In genomic region chr3:16633948-16634347, GRCh38 we compare ENCODE assay signal across 30 cellular contexts. TPM values are rescaled to one million over a fixed set of nuclear protein-coding genes. Genes with fewer than 3 reads are reported as not detected.
DNase-seq lines count a peak whose midpoint lies in the region; ATAC-seq lines count a peak whose summit lies in the region.
"Had no signal": no experiment of that assay in that cellular context is flagged by ENCODE, and none has a peak within 500 bp of the region (broad histone marks: within the 10 kb centered on the region; RNA-seq: fewer than 3 reads in every experiment).

No MANE protein-coding gene starts in this region.

- H3K27ac Mint-ChIP-seq in activated T-helper 1 cell treated with anti-CD3 and anti-CD28 coated beads, Interleukin-12 subunit alpha, Interleukin-12 subunit beta, Interleukin-2, Interleukin-4 antibody, amounts not matched to agents 30 ng/mL and 10 ng/mL and 1 ng/mL, durations not matched to agents 14 hours and 24 hours and 36 hours, result no peak overlapping the region
- no peak overlapping the region for H3K27ac Mint-ChIP-seq in CD8-positive, alpha-beta memory T cell
- H3K27ac Mint-ChIP-seq: activated B cell treated with CpG ODN at 0.5 μM for 24 hours; activated CD4-positive, alpha-beta memory T cell treated with anti-CD3 and anti-CD28 coated beads for 36 hours; activated naive CD8-positive, alpha-beta T cell treated with anti-CD3 and anti-CD28 coated beads, Interleukin-2, amount 50 U/mL, for 24 hours; CD14-positive monocyte had no signal

- CTCF ChIA-PET in CD8-positive, alpha-beta memory T cell (lab: Charles Lee), result no interaction called here

- no peaks in the 10 kb centered on the region for H3K4me1 ChIP-seq in right cardiac atrium (ENCODE audit: control insufficient read depth, insufficient read depth, low read length)
- H3K4me1 ChIP-seq in CD8-positive, alpha-beta memory T cell (ENCODE audit: insufficient read depth, low read length), result no peaks in the 10 kb centered on the region
- H3K4me1 ChIP-seq: spleen had no signal

- DNase-seq in NOMO-1 (lab: John Stamatoyannopoulos, UW; ENCODE audit: unreplicated experiment in 2 of 2) (peak; percentile 38 to 42), pons (ENCODE audit: low spot score) (peak; percentile 7), right cardiac atrium (no peak)
- no peak for DNase-seq in activated T-helper 1 cell treated with anti-CD3 and anti-CD28 coated beads, Interleukin-12 subunit alpha, Interleukin-12 subunit beta, Interleukin-2, Interleukin-4 antibody, amounts not matched to agents 30 ng/mL and 10 ng/mL and 1 ng/mL, durations not matched to agents 14 hours and 24 hours and 36 hours (ENCODE audit: low spot score)
- no peak for DNase-seq in CD8-positive, alpha-beta memory T cell
- DNase-seq: activated B cell treated with CpG ODN at 0.5 μM for 24 hours; activated CD4-positive, alpha-beta memory T cell treated with anti-CD3 and anti-CD28 coated beads for 36 hours; activated CD8-positive, alpha-beta memory T cell treated with anti-CD3 and anti-CD28 coated beads, Interleukin-2, amount 50 U/mL, for 48 hours; activated effector memory CD4-positive, alpha-beta T cell treated with Interleukin-2 at 50 U/mL for 16 hours; activated naive CD8-positive, alpha-beta T cell treated with anti-CD3 and anti-CD28 coated beads, Interleukin-2, amount 50 U/mL, for 24 hours; GM23248; islet precursor cell; Karpas-422; left ventricle myocardium superior; midbrain; naive thymus-derived CD8-positive, alpha-beta T cell; NCI-H1092; NCI-H187 treated with DMSO at 0.1 percent for 48 hours; NCI-H69; ovary; spleen; stimulated activated CD4-positive, alpha-beta T cell treated with anti-CD3 and anti-CD28 coated beads, Interleukin-2, amount 100 ng/mL, for 48 hours; stimulated activated naive CD4-positive, alpha-beta T cell; T-helper 9 cell had no signal

- peaks cover 13% of the 10 kb centered on the region for H3K27me3 Mint-ChIP-seq in activated T-helper 1 cell treated with anti-CD3 and anti-CD28 coated beads, Interleukin-12 subunit alpha, Interleukin-12 subunit beta, Interleukin-2, Interleukin-4 antibody, amounts not matched to agents 30 ng/mL and 10 ng/mL and 1 ng/mL, durations not matched to agents 14 hours and 24 hours and 36 hours (ENCODE audit: insufficient read depth)
- H3K27me3 Mint-ChIP-seq in CD8-positive, alpha-beta memory T cell, result peaks cover 0 to 6% of the 10 kb centered on the region in 2 donors
- H3K27me3 Mint-ChIP-seq: activated CD4-positive, alpha-beta memory T cell treated with anti-CD3 and anti-CD28 coated beads for 36 hours had no signal

- no peak overlapping the region for H3K27ac ChIP-seq in right cardiac atrium (ENCODE audit: low read length)
- no peak overlapping the region for H3K27ac ChIP-seq in CD8-positive, alpha-beta memory T cell (ENCODE audit: low read depth, low read length)
- H3K27ac ChIP-seq: GM23248, HL-60, ovary, right atrium auricular region, spleen, thoracic aorta had no signal

- WGBS in right cardiac atrium, result 82% methylated on average over 3 of the region's 3 CpGs

- no peaks in the 10 kb centered on the region for H3K9me3 ChIP-seq in right cardiac atrium (ENCODE audit: control insufficient read depth, low read length)
- no peaks in the 10 kb centered on the region for H3K9me3 ChIP-seq in CD8-positive, alpha-beta memory T cell (ENCODE audit: low read length)
- H3K9me3 ChIP-seq: ovary, right atrium auricular region, thoracic aorta had no signal

- no peak overlapping the region for H3K4me3 ChIP-seq in right cardiac atrium (ENCODE audit: low read length)
- no peak overlapping the region for H3K4me3 ChIP-seq in CD8-positive, alpha-beta memory T cell (ENCODE audit: low read length)
- H3K4me3 ChIP-seq: GM23248, ovary, right atrium auricular region, spleen, thoracic aorta had no signal

- no peaks in the 10 kb centered on the region for H3K27me3 ChIP-seq in right cardiac atrium (ENCODE audit: control insufficient read depth, insufficient read depth)
- no peaks in the 10 kb centered on the region for H3K27me3 ChIP-seq in CD8-positive, alpha-beta memory T cell (ENCODE audit: insufficient read depth, low read length, poor library complexity, severe bottlenecking)
- H3K27me3 ChIP-seq: ovary, right atrium auricular region, spleen had no signal

- POLR2A ChIA-PET in CD8-positive, alpha-beta memory T cell (lab: Charles Lee), result no interaction called here

- H3K4me3 Mint-ChIP-seq in activated T-helper 1 cell treated with anti-CD3 and anti-CD28 coated beads, Interleukin-12 subunit alpha, Interleukin-12 subunit beta, Interleukin-2, Interleukin-4 antibody, amounts not matched to agents 30 ng/mL and 10 ng/mL and 1 ng/mL, durations not matched to agents 14 hours and 24 hours and 36 hours, result no peak overlapping the region
- H3K4me3 Mint-ChIP-seq in CD8-positive, alpha-beta memory T cell, result no peak overlapping the region
- H3K4me3 Mint-ChIP-seq: activated B cell treated with CpG ODN at 0.5 μM for 24 hours; activated CD4-positive, alpha-beta memory T cell treated with anti-CD3 and anti-CD28 coated beads for 36 hours; activated naive CD8-positive, alpha-beta T cell treated with anti-CD3 and anti-CD28 coated beads, Interleukin-2, amount 50 U/mL, for 24 hours; CD14-positive monocyte; naive thymus-derived CD8-positive, alpha-beta T cell had no signal

- H3K36me3 Mint-ChIP-seq in activated T-helper 1 cell treated with anti-CD3 and anti-CD28 coated beads, Interleukin-12 subunit alpha, Interleukin-12 subunit beta, Interleukin-2, Interleukin-4 antibody, amounts not matched to agents 30 ng/mL and 10 ng/mL and 1 ng/mL, durations not matched to agents 14 hours and 24 hours and 36 hours (ENCODE audit: low read depth), result no peaks in the 10 kb centered on the region
- H3K36me3 Mint-ChIP-seq in CD8-positive, alpha-beta memory T cell, result peaks cover 0 to 4% (median 0%) of the 10 kb centered on the region in 3 donors
- H3K36me3 Mint-ChIP-seq: activated CD4-positive, alpha-beta memory T cell treated with anti-CD3 and anti-CD28 coated beads for 36 hours; CD14-positive monocyte; naive thymus-derived CD8-positive, alpha-beta T cell had no signal

- intact Hi-C loops in right cardiac atrium (cut with DNase I), result no loop called here
- intact Hi-C loops in activated T-helper 1 cell treated with anti-CD3 and anti-CD28 coated beads, Interleukin-12 subunit alpha, Interleukin-12 subunit beta, Interleukin-2, Interleukin-4 antibody, amounts not matched to agents 30 ng/mL and 10 ng/mL and 1 ng/mL, durations not matched to agents 14 hours and 24 hours and 36 hours (cut with micrococcal nuclease), result no loop called here

- H3K9me3 Mint-ChIP-seq in activated T-helper 1 cell treated with anti-CD3 and anti-CD28 coated beads, Interleukin-12 subunit alpha, Interleukin-12 subunit beta, Interleukin-2, Interleukin-4 antibody, amounts not matched to agents 30 ng/mL and 10 ng/mL and 1 ng/mL, durations not matched to agents 14 hours and 24 hours and 36 hours, result no peaks in the 10 kb centered on the region
- no peaks in the 10 kb centered on the region for H3K9me3 Mint-ChIP-seq in CD8-positive, alpha-beta memory T cell
- H3K9me3 Mint-ChIP-seq: activated B cell treated with CpG ODN at 0.5 μM for 24 hours; activated CD4-positive, alpha-beta memory T cell treated with anti-CD3 and anti-CD28 coated beads for 36 hours; activated naive CD8-positive, alpha-beta T cell treated with anti-CD3 and anti-CD28 coated beads, Interleukin-2, amount 50 U/mL, for 24 hours had no signal

- H3K4me1 Mint-ChIP-seq in activated T-helper 1 cell treated with anti-CD3 and anti-CD28 coated beads, Interleukin-12 subunit alpha, Interleukin-12 subunit beta, Interleukin-2, Interleukin-4 antibody, amounts not matched to agents 30 ng/mL and 10 ng/mL and 1 ng/mL, durations not matched to agents 14 hours and 24 hours and 36 hours (ENCODE audit: low read depth), result no peaks in the 10 kb centered on the region
- H3K4me1 Mint-ChIP-seq in CD8-positive, alpha-beta memory T cell, result no peaks in the 10 kb centered on the region
- H3K4me1 Mint-ChIP-seq: activated naive CD8-positive, alpha-beta T cell treated with anti-CD3 and anti-CD28 coated beads, Interleukin-2, amount 50 U/mL, for 24 hours; naive thymus-derived CD8-positive, alpha-beta T cell had no signal

- no peaks in the 10 kb centered on the region for H3K36me3 ChIP-seq in CD8-positive, alpha-beta memory T cell (ENCODE audit: insufficient read depth, low read length)
- H3K36me3 ChIP-seq: ovary, right atrium auricular region, spleen, thoracic aorta had no signal

- ATAC-seq in GM18502 (IDR thresholded peaks at IDR 0.05; ENCODE audit: poor library complexity, unreplicated experiment) (peak; percentile 71), HG02798 (IDR thresholded peaks at IDR 0.05; ENCODE audit: poor library complexity, unreplicated experiment) (peak; percentile 63), right cardiac atrium (no peak)
- ATAC-seq: activated naive CD8-positive, alpha-beta T cell treated with anti-CD3 and anti-CD28 coated beads, Interleukin-2, amount 50 U/mL, for 24 hours; left ventricle myocardium superior; naive thymus-derived CD8-positive, alpha-beta T cell had no signal

RNA-seq across cellular contexts. Expression of gene DAZL, which starts 28.7 kb away (rescaled TPM):
- not detected for total RNA-seq in right cardiac atrium
- polyA plus RNA-seq in right cardiac atrium, result not detected
- 0.10 TPM in 2 replicates for total RNA-seq in activated T-helper 1 cell treated with anti-CD3 and anti-CD28 coated beads, Interleukin-12 subunit alpha, Interleukin-12 subunit beta, Interleukin-2, Interleukin-4 antibody, amounts not matched to agents 30 ng/mL and 10 ng/mL and 1 ng/mL, durations not matched to agents 14 hours and 24 hours and 36 hours
- under 1 TPM; 0.18 to 0.27 TPM for total RNA-seq in CD8-positive, alpha-beta memory T cell
- polyA plus RNA-seq in CD8-positive, alpha-beta memory T cell, result not detected
- total RNA-seq: activated B cell treated with CpG ODN at 0.5 μM for 24 hours; activated CD4-positive, alpha-beta memory T cell treated with anti-CD3 and anti-CD28 coated beads for 36 hours; GM23248; left ventricle myocardium superior; naive thymus-derived CD8-positive, alpha-beta T cell; ovary; right atrium auricular region; thoracic aorta had no signal
- polyA plus RNA-seq: CD14-positive monocyte; GM23248; naive thymus-derived CD8-positive, alpha-beta T cell had no signal

Comparison
In these comparisons a context has a peak if more than half of its experiments do, and no peak if none do; other contexts are left out.
1. ATAC-seq: peak in GM18502 (single experiment) and HG02798 (single experiment); none in right cardiac atrium (0 of 2).
2. DNase-seq: peak in NOMO-1 (2 of 2) and pons (single experiment); none in right cardiac atrium (0 of 3), activated T-helper 1 cell treated with anti-CD3 and anti-CD28 coated beads, Interleukin-12 subunit alpha, Interleukin-12 subunit beta, Interleukin-2, Interleukin-4 antibody, amounts not matched to agents 30 ng/mL and 10 ng/mL and 1 ng/mL, durations not matched to agents 14 hours and 24 hours and 36 hours (single experiment) and CD8-positive, alpha-beta memory T cell (0 of 5).